ENCODE assay signal across 10 cellular contexts in the genomic region with DNA sequence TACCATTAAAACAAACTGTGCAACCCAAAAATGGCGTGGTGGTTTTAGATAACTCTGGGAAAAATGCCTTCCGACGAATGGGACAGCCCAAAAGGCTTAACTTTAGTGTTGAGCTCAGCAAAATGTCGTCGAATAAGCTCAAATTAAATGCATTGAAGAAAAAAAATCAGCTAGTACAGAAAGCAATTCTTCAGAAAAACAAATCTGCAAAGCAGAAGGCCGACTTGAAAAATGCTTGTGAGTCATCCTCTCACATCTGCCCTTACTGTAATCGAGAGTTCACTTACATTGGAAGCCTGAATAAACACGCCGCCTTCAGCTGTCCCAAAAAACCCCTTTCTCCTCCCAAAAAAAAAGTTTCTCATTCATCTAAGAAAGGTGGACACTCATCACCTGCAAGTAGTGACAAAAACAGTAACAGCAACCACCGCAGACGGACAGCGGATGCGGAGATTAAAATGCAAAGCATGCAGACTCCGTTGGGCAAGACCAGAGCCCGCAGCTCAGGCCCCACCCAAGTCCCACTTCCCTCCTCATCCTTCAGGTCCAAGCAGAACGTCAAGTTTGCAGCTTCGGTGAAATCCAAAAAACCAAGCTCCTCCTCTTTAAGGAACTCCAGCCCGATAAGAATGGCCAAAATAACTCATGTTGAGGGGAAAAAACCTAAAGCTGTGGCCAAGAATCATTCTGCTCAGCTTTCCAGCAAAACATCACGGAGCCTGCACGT.
DNase-seq lines count a peak whose midpoint lies in the region; ATAC-seq and TF ChIP-seq lines count a peak whose summit lies in the region.
"Had no signal": no experiment of that assay in that cellular context is flagged by ENCODE, and none has a peak within 500 bp of the region (broad histone marks: within the 10 kb centered on the region; RNA-seq: fewer than 3 reads in every experiment).

No MANE protein-coding gene starts in this region.

- DNase-seq in AG20443 (ENCODE audit: low spot score) (peak; percentile 62), dorsolateral prefrontal cortex (no peak), nephron progenitor cell (no peak), erythroblast (lab: John Stamatoyannopoulos, UW) (no peak), activated gamma-delta T cell treated with Interleukin-2 at 50 U/mL for 16 hours (no peak)
- DNase-seq: GDM1, RPMI8226 had no signal

- peaks cover 31% of the 10 kb centered on the region for H3K4me1 Mint-ChIP-seq in nephron progenitor cell

- peak overlapping the region in 34 of 59 donors; percentile 1 to 72 (median 42) for H3K27ac ChIP-seq in dorsolateral prefrontal cortex

- H3K27me3 ChIP-seq in dorsolateral prefrontal cortex = no peaks in the 10 kb centered on the region

- TF ChIP-seq POLR2A in erythroblast (IDR thresholded peaks at IDR 0.05; ENCODE audit: low read length) = no peak

- H3K4me3 Mint-ChIP-seq in nephron progenitor cell = no peak overlapping the region

- no peaks in the 10 kb centered on the region for H3K9me3 Mint-ChIP-seq in nephron progenitor cell

- peaks cover 10% of the 10 kb centered on the region for H3K27me3 Mint-ChIP-seq in nephron progenitor cell (ENCODE audit: low read depth, poor library complexity)

- peaks cover 12% of the 10 kb centered on the region for H3K36me3 Mint-ChIP-seq in nephron progenitor cell (ENCODE audit: low read depth)

- peak overlapping the region in 36 of 59 donors; percentile 0 to 47 (median 28) for H3K4me3 ChIP-seq in dorsolateral prefrontal cortex

- intact Hi-C loops in dorsolateral prefrontal cortex (cut with DNase I) = no loop called here

- peak overlapping the region; percentile 54 for H3K27ac Mint-ChIP-seq in nephron progenitor cell

- no peak for TF ChIP-seq CTCF in dorsolateral prefrontal cortex (IDR thresholded peaks at IDR 0.05 in 54 of 56, conservative IDR thresholded peaks at IDR 0.05 in 2 of 56; ENCODE audit: low read depth in 1 of 56, partially characterized antibody in 56 of 56)
- TF ChIP-seq CTCF in nephron progenitor cell (IDR thresholded peaks at IDR 0.05) = no peak

- ATAC-seq in HG02798 (IDR thresholded peaks at IDR 0.05; ENCODE audit: poor library complexity, unreplicated experiment) = peak; percentile 65
- ATAC-seq in HG03354 (IDR thresholded peaks at IDR 0.05; ENCODE audit: poor library complexity, severe bottlenecking, unreplicated experiment) = no peak
- no peak for ATAC-seq in HG02840 (IDR thresholded peaks at IDR 0.05; ENCODE audit: low FRiP score, unreplicated experiment)
